In genomic region chr2:24972315-24972958, GRCh38 we compare ENCODE assay signal across 1 cellular context.
TF ChIP-seq lines count a peak whose summit lies in the region.

No MANE protein-coding gene starts in this region.

TF ChIP-seq in K562, 482 proteins besides CTCF, POLR2A, EP300 and RAD21 (continued from another document and continues in another):
- TF ChIP-seq PHF8 (IDR thresholded peaks at IDR 0.05; ENCODE audit: borderline replicate concordance, low read length), result peak; percentile 11; the same call in 1 of the 2 replicates
- no peak for TF ChIP-seq ZNF316 (IDR thresholded peaks at IDR 0.05)
- peak; percentile 42; the same call in 1 of the 2 replicates for TF ChIP-seq SMARCA4 (IDR thresholded peaks at IDR 0.05)
- 0 out of 2 replicates have a peak, but pooled peaks have one; percentile 60 for TF ChIP-seq TRIM25 (IDR thresholded peaks at IDR 0.05; ENCODE audit: borderline replicate concordance)
- no peak; the same call in 1 of the 2 replicates for TF ChIP-seq ADNP (tag; IDR thresholded peaks at IDR 0.05)
- no peak for TF ChIP-seq ATF1 (CRISPR knock-in tag; IDR thresholded peaks at IDR 0.05)
- peak; percentile 81; the same call in 1 of the 2 replicates for TF ChIP-seq ATF1 (tag; IDR thresholded peaks at IDR 0.05)
- no peak for TF ChIP-seq CHD7 (IDR thresholded peaks at IDR 0.05; ENCODE audit: low read depth, low read length)
- peak; percentile 6; the same call in 1 of the 2 replicates for TF ChIP-seq ZSCAN29 (IDR thresholded peaks at IDR 0.05)
- TF ChIP-seq ZBTB11 (CRISPR knock-in tag; IDR thresholded peaks at IDR 0.05), result 0 out of 6 replicates have a peak, but pooled peaks of 1 of the 3 experiments have one; percentile 14
- no peak for TF ChIP-seq MCM7 (IDR thresholded peaks at IDR 0.05)
- no peak for TF ChIP-seq CLOCK (CRISPR knock-in tag; IDR thresholded peaks at IDR 0.05; ENCODE audit: borderline replicate concordance)
- peak; percentile 36; the same call in 1 of the 2 replicates for TF ChIP-seq ZNF24 (IDR thresholded peaks at IDR 0.05)
- peak; percentile 56 to 75; a peak in 2 of 4 replicates for TF ChIP-seq MLLT1 (IDR thresholded peaks at IDR 0.05)
- no peak for TF ChIP-seq STAT5A (IDR thresholded peaks at IDR 0.05; ENCODE audit: borderline replicate concordance, low read length)
- no peak for TF ChIP-seq E2F1 (CRISPR knock-in tag; IDR thresholded peaks at IDR 0.05)
- TF ChIP-seq YY1 (IDR thresholded peaks at IDR 0.05; ENCODE audit: borderline replicate concordance in 1 of 3, control insufficient read depth in 1 of 3, extremely low read depth in 1 of 3, insufficient read depth in 3 of 3, insufficient read length in 1 of 3, insufficient replicate concordance in 2 of 3, low read depth in 1 of 3, low read length in 2 of 3), result peak in 1 of 3 experiments; percentile 72
- 0 out of 2 replicates have a peak, but pooled peaks have one; percentile 7 for TF ChIP-seq MEF2D (tag; conservative IDR thresholded peaks at IDR 0.05; ENCODE audit: low read depth)
- TF ChIP-seq FOSL1 (tag; conservative IDR thresholded peaks at IDR 0.05), result 0 out of 2 replicates have a peak, but pooled peaks have one; percentile 5
- TF ChIP-seq CHD1 (IDR thresholded peaks at IDR 0.05; ENCODE audit: low read length), result peak; percentile 63
- no peak for TF ChIP-seq ZNF551 (CRISPR knock-in tag; IDR thresholded peaks at IDR 0.05)
- no peak for TF ChIP-seq ZNF431 (CRISPR knock-in tag; IDR thresholded peaks at IDR 0.05)
- TF ChIP-seq ASH1L (IDR thresholded peaks at IDR 0.05; ENCODE audit: borderline replicate concordance, low read depth, partially characterized antibody), result peak; percentile 8
- TF ChIP-seq GTF2E2 (tag; IDR thresholded peaks at IDR 0.05), result peak; percentile 78; the same call in 1 of the 2 replicates
- 0 out of 2 replicates have a peak, but pooled peaks have one; percentile 12 for TF ChIP-seq BCOR (IDR thresholded peaks at IDR 0.05)
- TF ChIP-seq PML (IDR thresholded peaks at IDR 0.05; ENCODE audit: low read length), result peak; percentile 1; the same call in 1 of the 2 replicates
- peak; percentile 65 for TF ChIP-seq CREB3 (tag; conservative IDR thresholded peaks at IDR 0.05; ENCODE audit: low read depth)
- TF ChIP-seq ZNF23 (CRISPR knock-in tag; IDR thresholded peaks at IDR 0.05), result no peak
- TF ChIP-seq SIN3A (IDR thresholded peaks at IDR 0.05; ENCODE audit: borderline replicate concordance in 2 of 2, control insufficient read depth in 1 of 2, low read depth in 2 of 2, low read length in 2 of 2), result no peak; a peak in 1 of 4 replicates
